Comparison of ENCODE assay signal across 8 cellular contexts in genomic region chr17:76528156-76528527, GRCh38. TPM values are rescaled to one million over a fixed set of nuclear protein-coding genes. Genes with fewer than 3 reads are reported as not detected.
DNase-seq lines count a peak whose midpoint lies in the region; ATAC-seq and TF ChIP-seq lines count a peak whose summit lies in the region.

No MANE protein-coding gene starts in this region.

- no peaks in the 10 kb centered on the region for H3K79me2 ChIP-seq in osteoblast (ENCODE audit: insufficient read depth, low read length)

- no peaks in the 10 kb centered on the region for H3K27me3 ChIP-seq in osteoblast (ENCODE audit: insufficient read depth, low read length)

- DNase-seq in GM12865 (ENCODE audit: low read depth) (peak; percentile 67), caudate nucleus (lab: John Stamatoyannopoulos, UW) (no peak), osteoblast (ENCODE audit: insufficient read length, low spot score, missing footprints) (no peak), Calu3 (no peak), NCI-H1417 treated with DMSO at 0.1 percent for 48 hours (lab: John Stamatoyannopoulos, UW) (no peak)
- no peak for DNase-seq in activated CD4-positive, CD25-positive, alpha-beta regulatory T cell treated with anti-CD3 and anti-CD28 coated beads, Interleukin-2, amount 50 U/mL, for 72 hours
- no peak for DNase-seq in NK-92 treated with Interleukin-12 subunit alpha and Interleukin-12 subunit beta, amount 100 ng/mL, for 24 hours (lab: John Stamatoyannopoulos, UW)

- BruUV-seq in Calu3 (replicated peaks; lab: Mats Ljungman, UMichigan): no TSS peak

- no peak overlapping the region for H3K27ac Mint-ChIP-seq in Calu3 (ENCODE audit: unreplicated experiment)

- intact Hi-C loops in Calu3 (cut with micrococcal nuclease; ENCODE audit: unreplicated experiment): no loop called here

- H3K9me3 ChIP-seq in osteoblast (ENCODE audit: low read depth, low read length): no peaks in the 10 kb centered on the region

- TF ChIP-seq CTCF in GM12865 (IDR thresholded peaks at IDR 0.05; ENCODE audit: insufficient read depth, low read depth, low read length, missing control alignments) (no peak), osteoblast (IDR thresholded peaks at IDR 0.05; ENCODE audit: extremely low read depth, low read depth, low read length) (no peak), Calu3 (IDR thresholded peaks at IDR 0.05; ENCODE audit: unreplicated experiment) (no peak)

- CTCF ChIA-PET in Calu3 (lab: Charles Lee): interaction anchor here (0.9 to 1.2 kb wide), 2 partner anchors 95 to 144 kb away, joined by 3 read pairs; no protein-coding TSS in a partner anchor

- H3K4me1 ChIP-seq in osteoblast (ENCODE audit: insufficient read depth, low read length): peaks cover 59% of the 10 kb centered on the region

- no peaks in the 10 kb centered on the region for H3K36me3 ChIP-seq in osteoblast (ENCODE audit: insufficient read depth, low read length)

- H4K20me1 ChIP-seq in osteoblast (ENCODE audit: insufficient read depth, low read length): no peaks in the 10 kb centered on the region

- H3K27ac ChIP-seq in caudate nucleus (ENCODE audit: low read depth, low read length): peak overlapping the region; percentile 52
- H3K27ac ChIP-seq in osteoblast (ENCODE audit: low read depth, low read length): peak overlapping the region; percentile 98

- H3K27me3 Mint-ChIP-seq in Calu3 (ENCODE audit: unreplicated experiment): peaks cover 30% of the 10 kb centered on the region

- H3K36me3 Mint-ChIP-seq in Calu3 (ENCODE audit: insufficient read depth, unreplicated experiment): no peaks in the 10 kb centered on the region

- H3K4me3 ChIP-seq in GM12865 (ENCODE audit: low read depth, low read length) (peak overlapping the region; percentile 51), osteoblast (ENCODE audit: insufficient read depth, low read length) (peak overlapping the region; percentile 11)

- H2AFZ ChIP-seq in osteoblast (ENCODE audit: low read length): no peak overlapping the region

- H3K9me3 Mint-ChIP-seq in Calu3 (ENCODE audit: low read depth, unreplicated experiment): no peaks in the 10 kb centered on the region

- H3K4me1 Mint-ChIP-seq in Calu3 (ENCODE audit: low read depth, unreplicated experiment): peaks cover 34% of the 10 kb centered on the region

- H3K4me2 ChIP-seq in osteoblast (ENCODE audit: insufficient read depth, low read length): peak overlapping the region; percentile 65

- no peak overlapping the region for H3K4me3 Mint-ChIP-seq in Calu3 (ENCODE audit: low read depth, unreplicated experiment)

- peak; percentile 34 for ATAC-seq in HG03103 (IDR thresholded peaks at IDR 0.05; ENCODE audit: low read depth, unreplicated experiment)

RNA-seq across cellular contexts. Expression of gene CYGB, which starts 9.4 kb away (rescaled TPM):
- total RNA-seq in osteoblast (39.1 and 74.0 TPM in 2 replicates), Calu3 (2022) (not detected in 2 replicates)

RNA-seq across cellular contexts. Expression of gene PRCD, which starts 11.7 kb away (rescaled TPM):
- total RNA-seq in osteoblast: 4.0 and 5.3 TPM in 2 replicates
- not detected in 2 replicates for total RNA-seq in Calu3 (2022)

RNA-seq across cellular contexts. Expression of gene RHBDF2, which starts 26.9 kb away (rescaled TPM):
- 7.1 and 8.3 TPM in 2 replicates for total RNA-seq in osteoblast
- 47.7 and 47.9 TPM in 2 replicates for total RNA-seq in Calu3 (2022)

RNA-seq across cellular contexts. Expression of gene ST6GALNAC2, which starts 57.5 kb away (rescaled TPM):
- 0.36 and 0.59 TPM in 2 replicates for total RNA-seq in osteoblast
- 10.5 and 11.6 TPM in 2 replicates for total RNA-seq in Calu3 (2022)

Comparison
In these comparisons a context has a peak if more than half of its experiments do, and no peak if none do; other contexts are left out.
1. RNA of gene CYGB, which starts 9.4 kb away (total RNA-seq): 39.1 to 74.0 TPM in osteoblast; not detected in Calu3; every median in the first group is over 10 times any median in the second.